12 cellular contexts compared by ENCODE assay signal in genomic region chr2:64727843-64728463, GRCh38.
DNase-seq lines count a peak whose midpoint lies in the region; ATAC-seq and TF ChIP-seq lines count a peak whose summit lies in the region.
"Had no signal": no experiment of that assay in that cellular context is flagged by ENCODE, and none has a peak within 500 bp of the region (broad histone marks: within the 10 kb centered on the region; RNA-seq: fewer than 3 reads in every experiment).

No MANE protein-coding gene starts in this region.

- no peak for TF ChIP-seq CTCF in CD8-positive, alpha-beta T cell (IDR thresholded peaks at IDR 0.05)

- H4K5ac ChIP-seq in mesendoderm (ENCODE audit: low read length), result no peak overlapping the region

- H3K9me3 ChIP-seq in CD8-positive, alpha-beta T cell (ENCODE audit: low read length), result no peaks in the 10 kb centered on the region
- H3K9me3 ChIP-seq: left lung had no signal

- no peak for ATAC-seq in CD8-positive, alpha-beta T cell
- ATAC-seq in GM21447 (IDR thresholded peaks at IDR 0.05; ENCODE audit: unreplicated experiment) (peak; percentile 23), SK-N-SH treated with all-trans-retinoic acid at 6 μM for 48 hours (peak; percentile 56), GM19035 (IDR thresholded peaks at IDR 0.05; ENCODE audit: unreplicated experiment) (no peak)
- ATAC-seq: left lung had no signal

- H3K18ac ChIP-seq in mesendoderm (ENCODE audit: low read length), result no peak overlapping the region

- H3K4me1 ChIP-seq in CD8-positive, alpha-beta T cell (ENCODE audit: insufficient read depth, low read length), result peaks cover 43% of the 10 kb centered on the region
- peaks cover 5% of the 10 kb centered on the region for H3K4me1 ChIP-seq in mesendoderm (ENCODE audit: control insufficient read depth, low read depth, low read length)

- no peak for DNase-seq in CD8-positive, alpha-beta T cell
- DNase-seq in mesendoderm, result peak; percentile 66
- DNase-seq in A172 (ENCODE audit: low spot score), result no peak
- DNase-seq in MV-4-11 (lab: John Stamatoyannopoulos, UW), result no peak
- DNase-seq in NCI-H2029 (lab: John Stamatoyannopoulos, UW), result no peak
- DNase-seq: activated CD8-positive, alpha-beta memory T cell treated with anti-CD3 and anti-CD28 coated beads, Interleukin-2, amount 50 U/mL, for 48 hours; DMS79; left lung; stimulated activated CD4-positive, alpha-beta T cell treated with anti-CD3 and anti-CD28 coated beads, Interleukin-1b, Interleukin-23, amount 100 ng/mL, for 48 hours had no signal

- no peak overlapping the region for H3K27ac ChIP-seq in CD8-positive, alpha-beta T cell (ENCODE audit: low read depth, low read length)
- peak overlapping the region; percentile 15 for H3K27ac ChIP-seq in mesendoderm (ENCODE audit: low read depth, low read length)

- WGBS in mesendoderm (ENCODE audit: extremely low coverage, insufficient coverage, low lambda C conversion rate), result no CpG with 5 or more reads among the region's 11 CpGs

- H3K79me2 ChIP-seq in mesendoderm (ENCODE audit: control insufficient read depth, insufficient read depth, low read length), result no peaks in the 10 kb centered on the region

- H2BK5ac ChIP-seq in mesendoderm (ENCODE audit: low read length), result no peak overlapping the region

- H3K27me3 Mint-ChIP-seq in CD8-positive, alpha-beta T cell (ENCODE audit: low read depth), result no peaks in the 10 kb centered on the region

- no peak overlapping the region for H2BK120ac ChIP-seq in mesendoderm (ENCODE audit: low read depth, low read length)

- H3K9me3 Mint-ChIP-seq in CD8-positive, alpha-beta T cell, result no peaks in the 10 kb centered on the region

- H3K9ac ChIP-seq in mesendoderm (ENCODE audit: low read length), result no peak overlapping the region

- H2BK15ac ChIP-seq in mesendoderm (replicated peaks; ENCODE audit: low read depth), result no peak overlapping the region

- H3K27ac Mint-ChIP-seq in CD8-positive, alpha-beta T cell, result peak overlapping the region; percentile 91

- H3K36me3 Mint-ChIP-seq in CD8-positive, alpha-beta T cell, result peaks cover 6% of the 10 kb centered on the region

- peaks cover 60% of the 10 kb centered on the region for H3K4me1 Mint-ChIP-seq in CD8-positive, alpha-beta T cell (ENCODE audit: low read depth)

- no peak overlapping the region for H3K56ac ChIP-seq in mesendoderm (ENCODE audit: low read length)

- H4K8ac ChIP-seq in mesendoderm (ENCODE audit: low read depth, low read length), result no peak overlapping the region

- no peak overlapping the region for H2AK5ac ChIP-seq in mesendoderm (ENCODE audit: low read length)

- H3K27me3 ChIP-seq in CD8-positive, alpha-beta T cell (ENCODE audit: insufficient read depth, low read length), result no peaks in the 10 kb centered on the region
- no peaks in the 10 kb centered on the region for H3K27me3 ChIP-seq in mesendoderm (ENCODE audit: insufficient read depth, low read length, poor library complexity)
- H3K27me3 ChIP-seq: left lung had no signal

- H3K4me3 Mint-ChIP-seq in CD8-positive, alpha-beta T cell, result peak overlapping the region; percentile 54

- no peak overlapping the region for H3K4me2 ChIP-seq in mesendoderm (ENCODE audit: low read length)

- POLR2A ChIA-PET in CD8-positive, alpha-beta T cell (lab: Charles Lee), result interaction anchor here (0.8 to 5.4 kb wide), 8 partner anchors 14 to 82 kb away, joined by 3 to 48 read pairs (median 5); partner anchors contain the start of gene SERTAD2

- H3K4me3 ChIP-seq in CD8-positive, alpha-beta T cell (ENCODE audit: low read depth, low read length), result no peak overlapping the region
- no peak overlapping the region for H3K4me3 ChIP-seq in mesendoderm (ENCODE audit: low read length)
- H3K4me3 ChIP-seq: left lung had no signal

- intact Hi-C loops in CD8-positive, alpha-beta T cell (cut with DNase I, micrococcal nuclease), result loop anchor here in 1 of 2 experiments (2.0 kb wide), 1 partner anchor 75 kb away; the partner anchor contains the start of gene SERTAD2

- no peak overlapping the region for H3K23ac ChIP-seq in mesendoderm (ENCODE audit: low read length)

- no peaks in the 10 kb centered on the region for H3K36me3 ChIP-seq in CD8-positive, alpha-beta T cell (ENCODE audit: insufficient read depth, low read length)
- no peaks in the 10 kb centered on the region for H3K36me3 ChIP-seq in mesendoderm (ENCODE audit: control insufficient read depth, insufficient read depth, low read length)
- H3K36me3 ChIP-seq: left lung had no signal

- H3K4ac ChIP-seq in mesendoderm (ENCODE audit: low read depth, low read length), result no peak overlapping the region

- CTCF ChIA-PET in CD8-positive, alpha-beta T cell (lab: Charles Lee), result interaction anchor here (0.8 to 4.5 kb wide), 14 partner anchors 8 to 204 kb away, joined by 3 to 27 read pairs (median 4); partner anchors contain the start of genes AFTPH and SERTAD2

- H3K79me1 ChIP-seq in mesendoderm (ENCODE audit: low read length), result no peaks in the 10 kb centered on the region

TF ChIP-seq in SK-N-SH treated with all-trans-retinoic acid at 6 μM for 48 hours, 23 proteins besides CTCF, POLR2A, EP300 and RAD21 (continues in another document):
- TF ChIP-seq PPARA (CRISPR knock-in tag; IDR thresholded peaks at IDR 0.05; ENCODE audit: borderline replicate concordance) (no peak), TOX (CRISPR knock-in tag; IDR thresholded peaks at IDR 0.05; ENCODE audit: borderline replicate concordance) (no peak), ZNF70 (CRISPR knock-in tag; IDR thresholded peaks at IDR 0.05) (no peak), OSR1 (CRISPR knock-in tag; IDR thresholded peaks at IDR 0.05) (no peak), PATZ1 (CRISPR knock-in tag; IDR thresholded peaks at IDR 0.05; ENCODE audit: borderline replicate concordance) (no peak), ZFP30 (CRISPR knock-in tag; IDR thresholded peaks at IDR 0.05) (no peak), BACH2 (CRISPR knock-in tag; IDR thresholded peaks at IDR 0.05; ENCODE audit: borderline replicate concordance) (no peak), CSRNP3 (CRISPR knock-in tag; IDR thresholded peaks at IDR 0.05) (no peak), RARB (CRISPR knock-in tag; IDR thresholded peaks at IDR 0.05) (no peak), POU6F1 (CRISPR knock-in tag; IDR thresholded peaks at IDR 0.05; ENCODE audit: borderline replicate concordance, low read depth) (no peak), ESRRG (CRISPR knock-in tag; IDR thresholded peaks at IDR 0.05) (no peak), ZC3H10 (CRISPR knock-in tag; IDR thresholded peaks at IDR 0.05) (no peak), ARNTL (CRISPR knock-in tag; IDR thresholded peaks at IDR 0.05; ENCODE audit: borderline replicate concordance, low read depth) (no peak), TCF4 (CRISPR knock-in tag; IDR thresholded peaks at IDR 0.05; ENCODE audit: borderline replicate concordance) (no peak), GLIS3 (CRISPR knock-in tag; IDR thresholded peaks at IDR 0.05) (no peak), CSDC2 (CRISPR knock-in tag; IDR thresholded peaks at IDR 0.05) (no peak), ISL1 (CRISPR knock-in tag; IDR thresholded peaks at IDR 0.05) (no peak)

Comparison
In these comparisons a context has a peak if more than half of its experiments do, and no peak if none do; other contexts are left out.
1. ATAC-seq: peak in GM21447 (single experiment) and SK-N-SH treated with all-trans-retinoic acid at 6 μM for 48 hours (single experiment); none in CD8-positive, alpha-beta T cell (single experiment) and GM19035 (single experiment).